Comparison of ENCODE assay signal across 19 cellular contexts in the genomic region with DNA sequence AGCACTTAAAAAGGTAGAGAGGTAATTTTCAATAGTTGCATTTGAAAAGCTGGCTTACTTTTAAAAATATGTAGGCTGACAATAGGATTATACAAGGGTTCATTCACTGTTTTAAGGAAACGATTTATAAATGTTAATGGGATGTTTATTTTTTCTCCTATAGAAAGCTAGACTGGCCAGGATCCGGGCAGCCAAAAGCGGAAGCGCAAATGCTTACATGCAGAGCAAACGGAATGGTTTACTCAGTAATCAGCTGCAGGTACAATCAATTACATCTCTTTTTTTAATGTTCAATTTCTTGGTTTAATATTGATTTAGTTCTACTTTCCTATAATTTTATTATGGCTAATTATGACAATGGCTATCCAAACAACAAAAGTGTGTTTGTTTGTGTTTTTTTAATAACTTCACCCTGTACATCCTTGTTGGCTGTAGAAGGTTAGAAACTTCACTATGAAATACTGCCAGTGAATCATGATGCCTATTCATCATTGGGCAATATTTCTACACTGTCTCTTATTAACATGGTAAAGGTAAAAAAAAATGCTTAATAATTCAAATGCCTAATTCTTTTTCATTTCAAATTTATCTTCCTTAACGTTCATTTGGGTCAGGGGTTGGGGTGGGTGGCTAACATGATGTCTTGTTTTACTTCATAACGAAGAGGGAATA.
A peak's percentile ranks its signal among the peaks of the same experiment; 100 is the strongest.
DNase-seq lines count a peak whose midpoint lies in the region; ATAC-seq lines count a peak whose summit lies in the region.
"Had no signal": no experiment of that assay in that cellular context is flagged by ENCODE, and none has a peak within 500 bp of the region (broad histone marks: within the 10 kb centered on the region; RNA-seq: fewer than 3 reads in every experiment).

No MANE protein-coding gene starts in this region.

- H3K9ac ChIP-seq in HUES48 (ENCODE audit: low read depth, low read length) = no peak overlapping the region

- no peaks in the 10 kb centered on the region for H3K27me3 Mint-ChIP-seq in natural killer cell treated with Interleukin-12 subunit alpha and Interleukin-12 subunit beta and Interleukin-15 and Interleukin-18, amount 100 ng/mL, for 72 hours
- H3K27me3 Mint-ChIP-seq: CD4-positive, CD25-positive, alpha-beta regulatory T cell; stimulated activated naive CD8-positive, alpha-beta T cell treated with anti-CD3 and anti-CD28 coated beads, Interleukin-15, amount 100 ng/mL, for 72 hours had no signal

- H3K4me1 ChIP-seq in HUES48 (ENCODE audit: control insufficient read depth, insufficient read depth, low read length) = peaks cover 41% of the 10 kb centered on the region
- H3K4me1 ChIP-seq in ectodermal cell (ENCODE audit: control insufficient read depth, insufficient read depth, low read length) = peaks cover 20% of the 10 kb centered on the region
- H3K4me1 ChIP-seq: SJSA1 had no signal

- intact Hi-C loops in head of caudate nucleus (cut with DNase I) (no loop called here), posterior cingulate gyrus (cut with DNase I) (no loop called here)

- DNase-seq in COLO668 (lab: John Stamatoyannopoulos, UW; ENCODE audit: unreplicated experiment) (peak; percentile 56), NCI-H2196 treated with DMSO at 0.1 percent for 48 hours (lab: John Stamatoyannopoulos, UW; ENCODE audit: unreplicated experiment) (peak; percentile 29), NCI-H2171 treated with DMSO at 0.1 percent for 48 hours (lab: John Stamatoyannopoulos, UW) (no peak), head of caudate nucleus (no peak), posterior cingulate gyrus (no peak)
- no peak for DNase-seq in natural killer cell treated with Interleukin-12 subunit alpha and Interleukin-12 subunit beta and Interleukin-15 and Interleukin-18, amount 100 ng/mL, for 72 hours (ENCODE audit: low spot score)
- DNase-seq: activated CD4-positive, CD25-positive, alpha-beta regulatory T cell; activated CD8-positive, alpha-beta memory T cell treated with anti-CD3 and anti-CD28 coated beads for 24 hours; CD4-positive, CD25-positive, alpha-beta regulatory T cell; heart right ventricle; HFFc6; NCI-H2171; stimulated activated naive CD8-positive, alpha-beta T cell treated with anti-CD3 and anti-CD28 coated beads, Interleukin-15, amount 100 ng/mL, for 72 hours; T-helper 2 cell had no signal

- H3K27ac ChIP-seq in HUES48 (ENCODE audit: low read depth, low read length) = peak overlapping the region; percentile 19
- peak overlapping the region; percentile 83 for H3K27ac ChIP-seq in ectodermal cell (ENCODE audit: insufficient read depth, low read depth, low read length, poor library complexity, severe bottlenecking)
- H3K27ac ChIP-seq: SJSA1 had no signal

- H3K27ac Mint-ChIP-seq in natural killer cell treated with Interleukin-12 subunit alpha and Interleukin-12 subunit beta and Interleukin-15 and Interleukin-18, amount 100 ng/mL, for 72 hours = no peak overlapping the region
- H3K27ac Mint-ChIP-seq: CD4-positive, CD25-positive, alpha-beta regulatory T cell; HFFc6; mesothelial cell of epicardium; type B pancreatic cell had no signal

- no peaks in the 10 kb centered on the region for H3K4me1 Mint-ChIP-seq in natural killer cell treated with Interleukin-12 subunit alpha and Interleukin-12 subunit beta and Interleukin-15 and Interleukin-18, amount 100 ng/mL, for 72 hours (ENCODE audit: low read depth in 2 of 2)
- H3K4me1 Mint-ChIP-seq: CD4-positive, CD25-positive, alpha-beta regulatory T cell; stimulated activated naive CD8-positive, alpha-beta T cell treated with anti-CD3 and anti-CD28 coated beads, Interleukin-15, amount 100 ng/mL, for 72 hours had no signal

- H3K27me3 ChIP-seq in HUES48 (ENCODE audit: control insufficient read depth, insufficient read depth, low read length) (no peaks in the 10 kb centered on the region), ectodermal cell (ENCODE audit: control insufficient read depth, insufficient read depth, low read length, poor library complexity, severe bottlenecking) (no peaks in the 10 kb centered on the region)
- H3K27me3 ChIP-seq: heart right ventricle had no signal

- ATAC-seq in natural killer cell treated with Interleukin-12 subunit alpha and Interleukin-12 subunit beta and Interleukin-15 and Interleukin-18, amount 100 ng/mL, for 72 hours = no peak
- ATAC-seq: heart right ventricle; stimulated activated naive CD8-positive, alpha-beta T cell treated with anti-CD3 and anti-CD28 coated beads, Interleukin-15, amount 100 ng/mL, for 72 hours had no signal

- WGBS in ectodermal cell, 2 experiments = 63 to 83% methylated on average over 5 to 7 of the region's 7 CpGs

- H3K36me3 ChIP-seq in HUES48 (ENCODE audit: control insufficient read depth, insufficient read depth, low read length) (no peaks in the 10 kb centered on the region), ectodermal cell (ENCODE audit: control insufficient read depth, insufficient read depth, low read length) (no peaks in the 10 kb centered on the region)
- H3K36me3 ChIP-seq: heart right ventricle, SJSA1 had no signal

- H3K4me3 Mint-ChIP-seq in natural killer cell treated with Interleukin-12 subunit alpha and Interleukin-12 subunit beta and Interleukin-15 and Interleukin-18, amount 100 ng/mL, for 72 hours = no peak overlapping the region
- H3K4me3 Mint-ChIP-seq: CD4-positive, CD25-positive, alpha-beta regulatory T cell; HFFc6; mesothelial cell of epicardium; stimulated activated naive CD8-positive, alpha-beta T cell treated with anti-CD3 and anti-CD28 coated beads, Interleukin-15, amount 100 ng/mL, for 72 hours; type B pancreatic cell had no signal

- H3K36me3 Mint-ChIP-seq in natural killer cell treated with Interleukin-12 subunit alpha and Interleukin-12 subunit beta and Interleukin-15 and Interleukin-18, amount 100 ng/mL, for 72 hours = no peaks in the 10 kb centered on the region
- H3K36me3 Mint-ChIP-seq: CD4-positive, CD25-positive, alpha-beta regulatory T cell; mesothelial cell of epicardium; type B pancreatic cell had no signal

- H3K9me3 ChIP-seq in HUES48 (ENCODE audit: control insufficient read depth, insufficient read depth, low read length) = no peaks in the 10 kb centered on the region
- H3K9me3 ChIP-seq in ectodermal cell (ENCODE audit: control insufficient read depth, low read length) = no peaks in the 10 kb centered on the region
- H3K9me3 ChIP-seq: heart right ventricle, SJSA1 had no signal

- H3K9me3 Mint-ChIP-seq in natural killer cell treated with Interleukin-12 subunit alpha and Interleukin-12 subunit beta and Interleukin-15 and Interleukin-18, amount 100 ng/mL, for 72 hours = no peaks in the 10 kb centered on the region
- H3K9me3 Mint-ChIP-seq: HFFc6; mesothelial cell of epicardium; stimulated activated naive CD8-positive, alpha-beta T cell treated with anti-CD3 and anti-CD28 coated beads, Interleukin-15, amount 100 ng/mL, for 72 hours; type B pancreatic cell had no signal

- H3K4me3 ChIP-seq in HUES48 (ENCODE audit: low read depth, low read length) = no peak overlapping the region
- no peak overlapping the region for H3K4me3 ChIP-seq in ectodermal cell (ENCODE audit: insufficient read depth, low read depth, low read length)
- H3K4me3 ChIP-seq: SJSA1 had no signal

Comparison
In these comparisons a context has a peak if more than half of its experiments do, and no peak if none do; other contexts are left out.
1. DNase-seq: peak in COLO668 (single experiment) and NCI-H2196 treated with DMSO at 0.1 percent for 48 hours (single experiment); none in NCI-H2171 treated with DMSO at 0.1 percent for 48 hours (single experiment), head of caudate nucleus (0 of 42), natural killer cell treated with Interleukin-12 subunit alpha and Interleukin-12 subunit beta and Interleukin-15 and Interleukin-18, amount 100 ng/mL, for 72 hours (single experiment) and posterior cingulate gyrus (0 of 10).